22 cellular contexts compared by ENCODE assay signal in genomic region chr4:189035091-189035490, GRCh38.
"Had no signal": no experiment of that assay in that cellular context is flagged by ENCODE, and none has a peak within 500 bp of the region (broad histone marks: within the 10 kb centered on the region; RNA-seq: fewer than 3 reads in every experiment).

No MANE protein-coding gene starts in this region.

- H3K36me3 ChIP-seq: SJCRH30 had no signal

- H3K4me1 ChIP-seq: SJCRH30 had no signal

- H3K27ac ChIP-seq: RWPE1, SJCRH30 had no signal

- H3K27me3 ChIP-seq: SJCRH30 had no signal

- H3K9me3 ChIP-seq: SJCRH30 had no signal

- H3K4me3 ChIP-seq: SJCRH30 had no signal

- DNase-seq: IMR-90, Kasumi-1, KG1, MV-4-11, NCI-H1048, NCI-H1105, NCI-H1417, NCI-H1436 treated with DMSO at 0.1 percent for 48 hours, NCI-H1694, NCI-H187 treated with DMSO at 0.1 percent for 48 hours, NCI-H2029 treated with DMSO at 0.1 percent for 48 hours, NCI-H2171 treated with DMSO at 0.1 percent for 48 hours, NCI-H524, NCI-H69, NCI-H774, PC-3, SHP77 treated with DMSO at 0.1 percent for 48 hours, SJCRH30 had no signal

- ATAC-seq: HepG2, Panc1, PC-3, SK-N-SH treated with all-trans-retinoic acid at 6 μM for 48 hours had no signal
